ENCODE assay signal across 13 cellular contexts in the genomic region with DNA sequence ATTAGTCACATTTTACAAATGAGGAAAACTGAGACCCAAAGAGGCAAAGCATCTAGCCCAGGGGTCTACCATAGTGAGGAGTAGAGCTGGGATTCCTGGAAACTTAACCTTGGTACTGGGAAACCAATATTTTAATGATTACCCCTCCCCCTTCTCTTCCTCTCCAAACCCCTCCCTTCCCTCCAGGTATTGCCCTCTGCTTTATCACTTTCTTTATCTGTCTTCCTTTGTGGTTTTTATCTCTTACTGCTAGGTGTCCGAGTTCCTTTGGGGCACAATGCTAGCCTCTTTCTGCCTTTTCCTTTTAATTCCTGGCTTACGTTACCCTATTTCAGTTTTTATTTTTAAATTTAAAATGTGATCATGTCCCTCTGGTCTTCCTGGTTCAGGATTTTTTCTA. TPM values are rescaled to one million over a fixed set of nuclear protein-coding genes. Genes with fewer than 3 reads are reported as not detected.
A peak's percentile ranks its signal among the peaks of the same experiment; 100 is the strongest.
DNase-seq lines count a peak whose midpoint lies in the region; ATAC-seq, FAIRE-seq and TF ChIP-seq lines count a peak whose summit lies in the region.
"Had no signal": no experiment of that assay in that cellular context is flagged by ENCODE, and none has a peak within 500 bp of the region (broad histone marks: within the 10 kb centered on the region; RNA-seq: fewer than 3 reads in every experiment).

No MANE protein-coding gene starts in this region.

- no peaks in the 10 kb centered on the region for H3K9me3 ChIP-seq in body of pancreas
- H3K9me3 ChIP-seq in kidney (ENCODE audit: control insufficient read depth in 1 of 2, low read length in 2 of 2): no peaks in the 10 kb centered on the region
- H3K9me3 ChIP-seq in thymus (ENCODE audit: control insufficient read depth): no peaks in the 10 kb centered on the region
- no peaks in the 10 kb centered on the region for H3K9me3 ChIP-seq in adrenal gland (replicated peaks in 1 of 3)

- ATAC-seq in body of pancreas (no peak), GM18502 (IDR thresholded peaks at IDR 0.05; ENCODE audit: poor library complexity, unreplicated experiment) (no peak)

- H3K27me3 Mint-ChIP-seq in activated T-cell treated with anti-CD3 and anti-CD28 coated beads, Interleukin-2, amount 50 U/mL, for 24 hours: no peaks in the 10 kb centered on the region

- H3K9me3 Mint-ChIP-seq in activated T-cell treated with anti-CD3 and anti-CD28 coated beads, Interleukin-2, amount 50 U/mL, for 24 hours: no peaks in the 10 kb centered on the region

- WGBS in body of pancreas, 2 donors: 36 to 48% methylated on average over 2 of the region's 2 CpGs
- 41% methylated on average over 2 of the region's 2 CpGs for WGBS in thymus
- 53 to 63% (median 58%) methylated on average over 2 of the region's 2 CpGs for WGBS in adrenal gland, 4 donors

- H3K27ac ChIP-seq in body of pancreas (peak overlapping the region in 3 of 4 donors; percentile 98 to 100 (median 100)), kidney (ENCODE audit: low read depth in 2 of 2, low read length in 2 of 2) (peak overlapping the region; percentile 99 to 100), thymus (ENCODE audit: low read depth) (peak overlapping the region; percentile 33), adrenal gland (peak overlapping the region in 1 of 5 donors; percentile 98)
- H3K27ac ChIP-seq: RWPE1 had no signal

- peaks cover 19% of the 10 kb centered on the region for H3K36me3 Mint-ChIP-seq in activated T-cell treated with anti-CD3 and anti-CD28 coated beads, Interleukin-2, amount 50 U/mL, for 24 hours (ENCODE audit: low read depth)

- DNase-seq in activated T-cell treated with anti-CD3 and anti-CD28 coated beads, Interleukin-2, amount 50 U/mL, for 24 hours: no peak
- DNase-seq in activated T-cell treated with anti-CD3 and anti-CD28 coated beads, Interleukin-2, amount 50 U/mL, for 48 hours: no peak
- DNase-seq in body of pancreas (no peak), kidney (no peak), adrenal gland (no peak), cerebellum (ENCODE audit: low spot score) (no peak)
- DNase-seq: activated CD4-positive, alpha-beta T cell treated with anti-CD3 and anti-CD28 coated beads, Interleukin-2, amount 50 U/mL, for 4 hours; NCI-H1105 treated with DMSO at 0.1 percent for 48 hours; substantia nigra had no signal

- H3K4me1 Mint-ChIP-seq in activated T-cell treated with anti-CD3 and anti-CD28 coated beads, Interleukin-2, amount 50 U/mL, for 24 hours (ENCODE audit: low read depth): peaks cover 36% of the 10 kb centered on the region

- H3K27ac Mint-ChIP-seq in activated T-cell treated with anti-CD3 and anti-CD28 coated beads, Interleukin-2, amount 50 U/mL, for 24 hours: peak overlapping the region; percentile 59

- no peaks in the 10 kb centered on the region for H3K27me3 ChIP-seq in body of pancreas
- H3K27me3 ChIP-seq in thymus (ENCODE audit: control insufficient read depth, insufficient read depth): no peaks in the 10 kb centered on the region
- no peaks in the 10 kb centered on the region for H3K27me3 ChIP-seq in adrenal gland

- peak overlapping the region in 1 of 2 donors; percentile 100 for H3K9ac ChIP-seq in kidney (ENCODE audit: low read length in 2 of 2)

- TF ChIP-seq CTCF in body of pancreas (IDR thresholded peaks at IDR 0.05) (no peak), kidney (IDR thresholded peaks at IDR 0.05; ENCODE audit: borderline replicate concordance, extremely low read depth, insufficient read depth) (no peak), adrenal gland (IDR thresholded peaks at IDR 0.05) (no peak)

- H3K4me1 ChIP-seq in body of pancreas (peaks cover 32% of the 10 kb centered on the region), kidney (ENCODE audit: control insufficient read depth in 1 of 2, insufficient read depth in 1 of 2, low read depth in 1 of 2, low read length in 2 of 2) (peaks cover 0 to 12% of the 10 kb centered on the region in 2 donors), thymus (ENCODE audit: control insufficient read depth, insufficient read depth, low read length) (peaks cover 3% of the 10 kb centered on the region), adrenal gland (replicated peaks in 1 of 2) (peaks cover 16 to 23% of the 10 kb centered on the region in 2 donors)

- H3K36me3 ChIP-seq in body of pancreas (replicated peaks in 1 of 2; ENCODE audit: insufficient read depth in 1 of 2, low read depth in 2 of 2) (no peaks in the 10 kb centered on the region), kidney (ENCODE audit: control insufficient read depth in 1 of 2, insufficient read depth in 2 of 2, low read length in 2 of 2) (peaks cover 11 to 22% of the 10 kb centered on the region in 2 donors), thymus (ENCODE audit: control insufficient read depth, insufficient read depth) (peaks cover 14% of the 10 kb centered on the region), adrenal gland (replicated peaks in 1 of 2) (peaks cover 0 to 27% of the 10 kb centered on the region in 2 donors)

- FAIRE-seq in kidney (lab: Jason Lieb, UNC): no peak

- no peak for TF ChIP-seq POLR2A in body of pancreas (IDR thresholded peaks at IDR 0.05)
- no peak for TF ChIP-seq POLR2A in adrenal gland (IDR thresholded peaks at IDR 0.05)

- intact Hi-C loops in body of pancreas (cut with DNase I): no loop called here
- intact Hi-C loops in kidney (cut with DNase I): no loop called here
- intact Hi-C loops in adrenal gland (cut with DNase I): no loop called here

- H3K4me3 Mint-ChIP-seq in activated T-cell treated with anti-CD3 and anti-CD28 coated beads, Interleukin-2, amount 50 U/mL, for 24 hours: no peak overlapping the region

- no peak overlapping the region for H3K4me3 ChIP-seq in body of pancreas
- H3K4me3 ChIP-seq in kidney (ENCODE audit: low read length in 2 of 2): peak overlapping the region; percentile 98 to 100
- no peak overlapping the region for H3K4me3 ChIP-seq in thymus (ENCODE audit: low read length)
- H3K4me3 ChIP-seq in adrenal gland: peak overlapping the region in 1 of 4 donors; percentile 92

RNA-seq across cellular contexts. Expression of a gene that starts 2.8 kb away (rescaled TPM):
- 10 to 100 TPM; 51.4 to 86.9 TPM for total RNA-seq in body of pancreas
- total RNA-seq in kidney: 142 TPM
- 454 TPM for polyA plus RNA-seq in kidney (ENCODE audit: insufficient read depth, low read depth, low replicate concordance)
- 92.0 TPM for polyA plus RNA-seq in thymus
- 100 to 1,000 TPM in 3 of 8 donors, 10 to 100 TPM in 5; 71.6 to 146 (median 89.4) TPM for total RNA-seq in adrenal gland
- polyA plus RNA-seq in adrenal gland: 100 to 1,000 TPM in 1 of 3 donors, 10 to 100 TPM in 2; 58.2 to 224 (median 58.9) TPM
- total RNA-seq in cerebellum: 33.1 TPM

RNA-seq across cellular contexts. Expression of a gene that starts 36.6 kb away (rescaled TPM):
- total RNA-seq in body of pancreas: under 1 TPM in 1 of 2 donors, not detected in 1; 0.26 TPM
- 25.7 TPM for total RNA-seq in kidney
- polyA plus RNA-seq in kidney (ENCODE audit: insufficient read depth, low read depth, low replicate concordance): 292 TPM
- 0.14 TPM for polyA plus RNA-seq in thymus
- total RNA-seq in adrenal gland: 1 to 10 TPM in 1 of 8 donors, under 1 TPM in 5, not detected in 2; 0.07 to 2.3 (median 0.34) TPM
- under 1 TPM; 0.07 to 0.56 (median 0.37) TPM for polyA plus RNA-seq in adrenal gland
- total RNA-seq in cerebellum: 0.27 TPM
- total RNA-seq: A673 had no signal

RNA-seq across cellular contexts. Expression of a gene that starts 43.5 kb away (rescaled TPM):
- total RNA-seq in body of pancreas (1 to 10 TPM in 1 of 2 donors, under 1 TPM in 1; 0.66 to 5.7 TPM), kidney (6.7 TPM), adrenal gland (1 to 10 TPM in 2 of 8 donors, under 1 TPM in 5, not detected in 1; 0.35 to 1.8 (median 0.68) TPM), cerebellum (4.8 TPM)
- polyA plus RNA-seq in kidney (ENCODE audit: insufficient read depth, low read depth, low replicate concordance) (11.5 TPM), thymus (1.1 TPM), adrenal gland (1 to 10 TPM in 2 of 3 donors, under 1 TPM in 1; 0.37 to 2.2 (median 1.9) TPM)
- total RNA-seq: A673 had no signal

Comparison
In these comparisons a context has a peak if more than half of its experiments do, and no peak if none do; other contexts are left out.
1. H3K4me3 ChIP-seq: peak in kidney (2 of 2); none in body of pancreas (0 of 2) and thymus (single experiment).